ENCODE assay signal across 21 cellular contexts in genomic region chr2:204974487-204974886, GRCh38.
DNase-seq lines count a peak whose midpoint lies in the region; ATAC-seq, FAIRE-seq and TF ChIP-seq lines count a peak whose summit lies in the region.
"Had no signal": no experiment of that assay in that cellular context is flagged by ENCODE, and none has a peak within 500 bp of the region (broad histone marks: within the 10 kb centered on the region; RNA-seq: fewer than 3 reads in every experiment).

No MANE protein-coding gene starts in this region.

- H3K4me1 ChIP-seq in liver (ENCODE audit: control insufficient read depth in 4 of 4, insufficient read depth in 4 of 4, low read length in 3 of 4): peaks cover 0 to 6% (median 0%) of the 10 kb centered on the region in 4 donors
- H3K4me1 ChIP-seq in HepG2 (ENCODE audit: insufficient read depth, low read length): no peaks in the 10 kb centered on the region
- no peaks in the 10 kb centered on the region for H3K4me1 ChIP-seq in osteoblast (ENCODE audit: insufficient read depth, low read length)
- H3K4me1 ChIP-seq: A549; BLaER1 treated with 17β-estradiol and CSF1 and Interleukin-3, amounts not matched to agents 10 nM and 100 nM had no signal

- H2AFZ ChIP-seq in HepG2 (ENCODE audit: low read length): no peak overlapping the region
- no peak overlapping the region for H2AFZ ChIP-seq in osteoblast (ENCODE audit: low read length)

- H3K4me2 ChIP-seq in HepG2 (ENCODE audit: low read depth, low read length) (no peak overlapping the region), osteoblast (ENCODE audit: insufficient read depth, low read length) (no peak overlapping the region)
- H3K4me2 ChIP-seq: A549; BLaER1 treated with 17β-estradiol and CSF1 and Interleukin-3, amounts not matched to agents 10 nM and 100 nM had no signal

- no peak for TF ChIP-seq EP300 in HepG2 (IDR thresholded peaks at IDR 0.05; ENCODE audit: low read depth in 2 of 2, low read length in 2 of 2)
- no peak for TF ChIP-seq EP300 in HepG2 (CRISPR knock-in tag; IDR thresholded peaks at IDR 0.05; ENCODE audit: borderline replicate concordance)

- in situ Hi-C loops in HepG2 (cut with HindIII; ENCODE audit: extremely low pct_ligation_motif_present, low pct_unique_long_range_greater_than_20kb): no loop called here

- FAIRE-seq in HepG2 (lab: Jason Lieb, UNC): no peak
- FAIRE-seq: A549, D721Med, G401.6, GM12891 had no signal

- TF ChIP-seq CTCF in liver (IDR thresholded peaks at IDR 0.05; ENCODE audit: low read depth, low read length, missing input control) (no peak), HepG2 (CRISPR knock-in tag; IDR thresholded peaks at IDR 0.05) (no peak), osteoblast (IDR thresholded peaks at IDR 0.05; ENCODE audit: extremely low read depth, low read depth, low read length) (no peak), MCF 10A (IDR thresholded peaks at IDR 0.05; ENCODE audit: unreplicated experiment) (no peak)

- WGBS in liver: 40% methylated on average over 2 of the region's 2 CpGs
- WGBS in HepG2 (ENCODE audit: low lambda C conversion rate): 49% methylated on average over 2 of the region's 2 CpGs

- H3K36me3 ChIP-seq in liver (ENCODE audit: control insufficient read depth in 4 of 4, insufficient read depth in 3 of 4, low read depth in 1 of 4, low read length in 3 of 4) (no peaks in the 10 kb centered on the region), HepG2 (replicated peaks in 1 of 2; ENCODE audit: control insufficient read depth in 1 of 2, insufficient read depth in 2 of 2, low read length in 2 of 2) (no peaks in the 10 kb centered on the region), osteoblast (ENCODE audit: insufficient read depth, low read length) (no peaks in the 10 kb centered on the region)
- H3K36me3 ChIP-seq: BLaER1 treated with 17β-estradiol and CSF1 and Interleukin-3, amounts not matched to agents 10 nM and 100 nM had no signal

- intact Hi-C loops in HepG2 (cut with micrococcal nuclease; ENCODE audit: unreplicated experiment): no loop called here
- intact Hi-C loops in MCF 10A (cut with micrococcal nuclease): no loop called here

- H3K36me3 Mint-ChIP-seq in MCF 10A (ENCODE audit: insufficient read depth, unreplicated experiment): no peaks in the 10 kb centered on the region
- H3K36me3 Mint-ChIP-seq: CD8-positive, alpha-beta T cell had no signal

- no peaks in the 10 kb centered on the region for H3K9me3 Mint-ChIP-seq in MCF 10A (ENCODE audit: unreplicated experiment)

- H3K27ac ChIP-seq in liver (ENCODE audit: low read depth in 1 of 2, low read length in 2 of 2): no peak overlapping the region
- H3K27ac ChIP-seq in HepG2 (ENCODE audit: extremely low read length, insufficient read depth, low read length): no peak overlapping the region
- H3K27ac ChIP-seq in osteoblast (ENCODE audit: low read depth, low read length): no peak overlapping the region
- H3K27ac ChIP-seq: 22Rv1; A549; BLaER1 treated with 17β-estradiol and CSF1 and Interleukin-3, amounts not matched to agents 10 nM and 100 nM; C4-2B had no signal

- POLR2A ChIA-PET in HepG2 (lab: Yijun Ruan, JAX) (no interaction called here), MCF 10A (lab: Yijun Ruan, JAX) (no interaction called here)

- no peak overlapping the region for H3K27ac Mint-ChIP-seq in MCF 10A (ENCODE audit: low read depth, unreplicated experiment)
- H3K27ac Mint-ChIP-seq: B cell; CD8-positive, alpha-beta T cell had no signal

- H3K9me3 ChIP-seq in liver (ENCODE audit: control insufficient read depth in 4 of 4, low read length in 3 of 4) (no peaks in the 10 kb centered on the region), HepG2 (ENCODE audit: low read length) (peaks cover 45% of the 10 kb centered on the region), osteoblast (ENCODE audit: low read depth, low read length) (no peaks in the 10 kb centered on the region)
- H3K9me3 ChIP-seq: A549; BLaER1 treated with 17β-estradiol and CSF1 and Interleukin-3, amounts not matched to agents 10 nM and 100 nM; Caco-2 had no signal

- CTCF ChIA-PET in HepG2 (lab: Yijun Ruan, JAX; ENCODE audit: low intra/inter-chr PET ratio, low total read pairs): no interaction called here
- CTCF ChIA-PET in MCF 10A (lab: Yijun Ruan, JAX): no interaction called here

- no peak overlapping the region for H3K4me3 Mint-ChIP-seq in MCF 10A (ENCODE audit: unreplicated experiment)
- H3K4me3 Mint-ChIP-seq: B cell; CD4-positive, alpha-beta T cell; CD8-positive, alpha-beta T cell had no signal

- no peaks in the 10 kb centered on the region for H3K27me3 Mint-ChIP-seq in MCF 10A (ENCODE audit: insufficient read depth, unreplicated experiment)
- H3K27me3 Mint-ChIP-seq: B cell; CD4-positive, alpha-beta T cell had no signal

- H3K4me3 ChIP-seq in liver (ENCODE audit: low read depth in 1 of 3, low read length in 3 of 3) (no peak overlapping the region), HepG2 (replicated peaks in 1 of 3; ENCODE audit: insufficient read depth in 1 of 3, low read depth in 2 of 3, low read length in 3 of 3) (no peak overlapping the region), osteoblast (ENCODE audit: insufficient read depth, low read length) (no peak overlapping the region)
- H3K4me3 ChIP-seq: A549; BLaER1 treated with 17β-estradiol and CSF1 and Interleukin-3, amounts not matched to agents 10 nM and 100 nM had no signal

- no peak for TF ChIP-seq POLR2A in HepG2 (IDR thresholded peaks at IDR 0.05; ENCODE audit: insufficient read depth in 1 of 2, low read depth in 2 of 2, low read length in 2 of 2)

- DNase-seq in HepG2 (ENCODE audit: low spot score): no peak
- no peak for DNase-seq in left lobe of liver (ENCODE audit: low spot score)
- DNase-seq in osteoblast (ENCODE audit: insufficient read length, low spot score, missing footprints): peak; percentile 38
- no peak for DNase-seq in MCF 10A (ENCODE audit: unreplicated experiment)
- DNase-seq: AML-193; Caco-2; Calu3; CD4-positive, alpha-beta T cell; CD8-positive, alpha-beta T cell; DMS79 treated with DMSO at 0.1 percent for 48 hours; GF-D8 had no signal

- no peak for ATAC-seq in HepG2
- ATAC-seq in left lobe of liver: peak; percentile 61
- no peak for ATAC-seq in GM21825 (IDR thresholded peaks at IDR 0.05; ENCODE audit: unreplicated experiment)
- ATAC-seq: A549; CD8-positive, alpha-beta T cell had no signal

- H4K20me1 ChIP-seq in HepG2 (ENCODE audit: insufficient read depth, low read length) (no peaks in the 10 kb centered on the region), osteoblast (ENCODE audit: insufficient read depth, low read length) (no peaks in the 10 kb centered on the region)
- H4K20me1 ChIP-seq: BLaER1 treated with 17β-estradiol and CSF1 and Interleukin-3, amounts not matched to agents 10 nM and 100 nM had no signal

- no peaks in the 10 kb centered on the region for H3K79me2 ChIP-seq in HepG2 (ENCODE audit: insufficient read depth, low read length)
- no peaks in the 10 kb centered on the region for H3K79me2 ChIP-seq in osteoblast (ENCODE audit: insufficient read depth, low read length)

- TF ChIP-seq RAD21 in liver (IDR thresholded peaks at IDR 0.05) (peak in 1 of 2 donors; percentile 36), HepG2 (CRISPR knock-in tag; IDR thresholded peaks at IDR 0.05) (no peak)

- BruUV-seq in HepG2 (replicated peaks; lab: Mats Ljungman, UMichigan) (no TSS peak), MCF 10A (replicated peaks; lab: Mats Ljungman, UMichigan) (no TSS peak)

- H3K4me1 Mint-ChIP-seq in MCF 10A (ENCODE audit: insufficient read depth, unreplicated experiment): no peaks in the 10 kb centered on the region
- H3K4me1 Mint-ChIP-seq: B cell had no signal

- H3K27me3 ChIP-seq in liver (ENCODE audit: control insufficient read depth in 4 of 4, insufficient read depth in 4 of 4, low read length in 3 of 4): no peaks in the 10 kb centered on the region
- no peaks in the 10 kb centered on the region for H3K27me3 ChIP-seq in HepG2 (ENCODE audit: control insufficient read depth in 1 of 2, insufficient read depth in 2 of 2, low read length in 2 of 2)
- H3K27me3 ChIP-seq in osteoblast (ENCODE audit: insufficient read depth, low read length): no peaks in the 10 kb centered on the region
- H3K27me3 ChIP-seq: BLaER1 treated with 17β-estradiol and CSF1 and Interleukin-3, amounts not matched to agents 10 nM and 100 nM had no signal

- H3K9ac ChIP-seq in liver (ENCODE audit: low read depth in 1 of 2, low read length in 2 of 2) (no peak overlapping the region), HepG2 (ENCODE audit: insufficient read depth, low read depth, low read length) (no peak overlapping the region)
- H3K9ac ChIP-seq: BLaER1 treated with 17β-estradiol and CSF1 and Interleukin-3, amounts not matched to agents 10 nM and 100 nM had no signal

TF ChIP-seq in HepG2, 621 proteins besides CTCF, POLR2A, EP300 and RAD21:
- TF ChIP-seq CBX1 (IDR thresholded peaks at IDR 0.05; ENCODE audit: low read depth): no peak
TF ChIP-seq in HepG2: peak in this region for 0.
